In genomic region chr5:32051796-32052195, GRCh38 we compare ENCODE assay signal across 36 cellular contexts.
"Had no signal": no experiment of that assay in that cellular context is flagged by ENCODE, and none has a peak within 500 bp of the region (broad histone marks: within the 10 kb centered on the region; RNA-seq: fewer than 3 reads in every experiment).

No MANE protein-coding gene starts in this region.

- H3K4me3 Mint-ChIP-seq: activated CD4-positive, alpha-beta memory T cell treated with anti-CD3 and anti-CD28 coated beads for 36 hours; activated CD4-positive, alpha-beta T cell treated with anti-CD3 and anti-CD28 coated beads for 36 hours; activated CD4-positive, alpha-beta T cell treated with anti-CD3 and anti-CD28 coated beads, Interleukin-2, amount 10 ng/mL, durations not matched to agents 24 days and 14 days; activated CD8-positive, alpha-beta memory T cell treated with anti-CD3 and anti-CD28 coated beads, Interleukin-2, amount 10 ng/mL, durations not matched to agents 7 days and 5 days; activated CD8-positive, alpha-beta T cell treated with anti-CD3 and anti-CD28 coated beads, Interleukin-2, amount 10 ng/mL, durations not matched to agents 7 days and 5 days; activated naive CD4-positive, alpha-beta T cell treated with anti-CD3 and anti-CD28 coated beads for 36 hours; activated naive CD4-positive, alpha-beta T cell treated with anti-CD3 and anti-CD28 coated beads, Interleukin-2, amount 50 U/mL, for 24 hours; activated naive CD8-positive, alpha-beta T cell treated with anti-CD3 and anti-CD28 coated beads for 36 hours; activated naive CD8-positive, alpha-beta T cell treated with anti-CD3 and anti-CD28 coated beads, Interleukin-2, amount 50 U/mL, for 24 hours; activated T-helper 1 cell treated with anti-CD3 and anti-CD28 coated beads, Interleukin-12 subunit alpha, Interleukin-12 subunit beta, Interleukin-2, Interleukin-4 antibody, amounts not matched to agents 30 ng/mL and 10 ng/mL and 1 ng/mL, durations not matched to agents 14 hours and 24 hours and 36 hours; central memory CD8-positive, alpha-beta T cell; dendritic cell treated with granulocyte-macrophage colony-stimulating factor and Interleukin-4, amounts not matched to agents 40 ng/mL and 50 ng/mL, for 4 days; endodermal cell; T-cell; T-helper 1 cell treated with Interleukin-12 subunit alpha and Interleukin-12 subunit beta and Interleukin-4 antibody, amounts not matched to agents 30 μg/mL and 1 μg/mL, for 36 hours had no signal

- H3K27ac Mint-ChIP-seq: activated CD4-positive, alpha-beta memory T cell treated with anti-CD3 and anti-CD28 coated beads for 36 hours; activated CD4-positive, alpha-beta T cell treated with anti-CD3 and anti-CD28 coated beads for 36 hours; activated CD4-positive, alpha-beta T cell treated with anti-CD3 and anti-CD28 coated beads, Interleukin-2, amount 10 ng/mL, durations not matched to agents 24 days and 14 days; activated CD8-positive, alpha-beta memory T cell treated with anti-CD3 and anti-CD28 coated beads, Interleukin-2, amount 10 ng/mL, durations not matched to agents 7 days and 5 days; activated CD8-positive, alpha-beta T cell treated with anti-CD3 and anti-CD28 coated beads, Interleukin-2, amount 10 ng/mL, durations not matched to agents 7 days and 5 days; activated naive CD4-positive, alpha-beta T cell treated with anti-CD3 and anti-CD28 coated beads for 36 hours; activated naive CD4-positive, alpha-beta T cell treated with anti-CD3 and anti-CD28 coated beads, Interleukin-2, amount 50 U/mL, for 24 hours; activated naive CD8-positive, alpha-beta T cell treated with anti-CD3 and anti-CD28 coated beads for 36 hours; activated naive CD8-positive, alpha-beta T cell treated with anti-CD3 and anti-CD28 coated beads, Interleukin-2, amount 50 U/mL, for 24 hours; activated T-helper 1 cell treated with anti-CD3 and anti-CD28 coated beads, Interleukin-12 subunit alpha, Interleukin-12 subunit beta, Interleukin-2, Interleukin-4 antibody, amounts not matched to agents 30 ng/mL and 10 ng/mL and 1 ng/mL, durations not matched to agents 14 hours and 24 hours and 36 hours; activated T-helper 2 cell treated with anti-CD3 and anti-CD28 coated beads, Interferon-gamma antibody, Interleukin-2, Interleukin-4, amounts not matched to agents 10 μg/mL and 5 μg/mL and 100 μg/mL, durations not matched to agents 14 hours and 24 hours and 36 hours; dendritic cell treated with granulocyte-macrophage colony-stimulating factor and Interleukin-4, amounts not matched to agents 40 ng/mL and 50 ng/mL, for 4 days; endodermal cell; T-cell; T-helper 1 cell treated with Interleukin-12 subunit alpha and Interleukin-12 subunit beta and Interleukin-4 antibody, amounts not matched to agents 30 μg/mL and 1 μg/mL, for 36 hours had no signal

- H3K9me3 Mint-ChIP-seq: activated CD4-positive, alpha-beta memory T cell treated with anti-CD3 and anti-CD28 coated beads for 36 hours; activated CD4-positive, alpha-beta T cell treated with anti-CD3 and anti-CD28 coated beads, Interleukin-2, amount 10 ng/mL, durations not matched to agents 24 days and 14 days; activated naive CD4-positive, alpha-beta T cell treated with anti-CD3 and anti-CD28 coated beads for 36 hours; activated naive CD4-positive, alpha-beta T cell treated with anti-CD3 and anti-CD28 coated beads, Interleukin-2, amount 50 U/mL, for 24 hours; activated naive CD8-positive, alpha-beta T cell treated with anti-CD3 and anti-CD28 coated beads for 36 hours; activated naive CD8-positive, alpha-beta T cell treated with anti-CD3 and anti-CD28 coated beads, Interleukin-2, amount 50 U/mL, for 24 hours; activated T-helper 1 cell treated with anti-CD3 and anti-CD28 coated beads, Interleukin-12 subunit alpha, Interleukin-12 subunit beta, Interleukin-2, Interleukin-4 antibody, amounts not matched to agents 30 ng/mL and 10 ng/mL and 1 ng/mL, durations not matched to agents 14 hours and 24 hours and 36 hours; activated T-helper 2 cell treated with anti-CD3 and anti-CD28 coated beads, Interferon-gamma antibody, Interleukin-2, Interleukin-4, amounts not matched to agents 10 μg/mL and 5 μg/mL and 100 μg/mL, durations not matched to agents 14 hours and 24 hours and 36 hours; central memory CD8-positive, alpha-beta T cell; dendritic cell treated with granulocyte-macrophage colony-stimulating factor and Interleukin-4, amounts not matched to agents 40 ng/mL and 50 ng/mL, for 4 days; endodermal cell; T-cell; T-helper 1 cell treated with Interleukin-12 subunit alpha and Interleukin-12 subunit beta and Interleukin-4 antibody, amounts not matched to agents 30 μg/mL and 1 μg/mL, for 36 hours had no signal

- H3K9me3 ChIP-seq: adrenal gland, esophagus muscularis mucosa, gastroesophageal sphincter had no signal

- H3K27me3 Mint-ChIP-seq: activated CD4-positive, alpha-beta T cell treated with anti-CD3 and anti-CD28 coated beads for 36 hours; activated naive CD4-positive, alpha-beta T cell treated with anti-CD3 and anti-CD28 coated beads, Interleukin-2, amount 50 U/mL, for 24 hours; activated naive CD8-positive, alpha-beta T cell treated with anti-CD3 and anti-CD28 coated beads for 36 hours; activated naive CD8-positive, alpha-beta T cell treated with anti-CD3 and anti-CD28 coated beads, Interleukin-2, amount 50 U/mL, for 24 hours; dendritic cell treated with granulocyte-macrophage colony-stimulating factor and Interleukin-4, amounts not matched to agents 40 ng/mL and 50 ng/mL, for 4 days; T-cell had no signal

- FAIRE-seq: bronchial epithelial cell had no signal

- ATAC-seq: activated CD4-positive, alpha-beta T cell treated with anti-CD3 and anti-CD28 coated beads for 36 hours; activated CD8-positive, alpha-beta memory T cell treated with anti-CD3 and anti-CD28 coated beads, Interleukin-2, amount 10 ng/mL, durations not matched to agents 7 days and 5 days; activated CD8-positive, alpha-beta T cell treated with anti-CD3 and anti-CD28 coated beads, Interleukin-2, amount 10 ng/mL, durations not matched to agents 7 days and 5 days; activated naive CD8-positive, alpha-beta T cell treated with anti-CD3 and anti-CD28 coated beads, Interleukin-2, amount 50 U/mL, for 24 hours; gastroesophageal sphincter; T-cell had no signal

- H3K4me1 Mint-ChIP-seq: activated CD4-positive, alpha-beta T cell treated with anti-CD3 and anti-CD28 coated beads for 36 hours; activated CD4-positive, alpha-beta T cell treated with anti-CD3 and anti-CD28 coated beads, Interleukin-2, amount 10 ng/mL, durations not matched to agents 24 days and 14 days; activated CD8-positive, alpha-beta memory T cell treated with anti-CD3 and anti-CD28 coated beads, Interleukin-2, amount 10 ng/mL, durations not matched to agents 7 days and 5 days; activated naive CD4-positive, alpha-beta T cell treated with anti-CD3 and anti-CD28 coated beads, Interleukin-2, amount 50 U/mL, for 24 hours; activated naive CD8-positive, alpha-beta T cell treated with anti-CD3 and anti-CD28 coated beads for 36 hours; activated naive CD8-positive, alpha-beta T cell treated with anti-CD3 and anti-CD28 coated beads, Interleukin-2, amount 50 U/mL, for 24 hours; central memory CD8-positive, alpha-beta T cell; endodermal cell; T-cell had no signal

- H3K27ac ChIP-seq: adrenal gland, brain microvascular endothelial cell, coronary artery, dorsolateral prefrontal cortex, esophagus muscularis mucosa, gastroesophageal sphincter, WERI-Rb-1 had no signal

- H3K36me3 ChIP-seq: adrenal gland, brain microvascular endothelial cell had no signal

- H3K4me1 ChIP-seq: adrenal gland, gastroesophageal sphincter had no signal

- H3K4me3 ChIP-seq: adrenal gland, coronary artery, dorsolateral prefrontal cortex, esophagus muscularis mucosa, gastroesophageal sphincter had no signal

- H3K36me3 Mint-ChIP-seq: activated CD4-positive, alpha-beta memory T cell treated with anti-CD3 and anti-CD28 coated beads for 36 hours; activated CD8-positive, alpha-beta memory T cell treated with anti-CD3 and anti-CD28 coated beads, Interleukin-2, amount 10 ng/mL, durations not matched to agents 7 days and 5 days; activated naive CD8-positive, alpha-beta T cell treated with anti-CD3 and anti-CD28 coated beads for 36 hours; T-cell had no signal

- DNase-seq: activated CD4-positive, alpha-beta memory T cell treated with anti-CD3 and anti-CD28 coated beads for 36 hours; activated CD4-positive, alpha-beta T cell treated with anti-CD3 and anti-CD28 coated beads for 36 hours; activated CD4-positive, alpha-beta T cell treated with anti-CD3 and anti-CD28 coated beads, Interleukin-2, amount 10 ng/mL, durations not matched to agents 24 days and 14 days; activated CD4-positive, CD25-positive, alpha-beta regulatory T cell; activated CD4-positive, CD25-positive, alpha-beta regulatory T cell treated with anti-CD3 and anti-CD28 coated beads, Interleukin-2, amount 50 U/mL, for 72 hours; activated CD8-positive, alpha-beta memory T cell treated with anti-CD3 and anti-CD28 coated beads, Interleukin-2, amount 10 ng/mL, durations not matched to agents 7 days and 5 days; activated CD8-positive, alpha-beta memory T cell treated with anti-CD3 and anti-CD28 coated beads, Interleukin-2, amount 50 U/mL, for 4 hours; activated CD8-positive, alpha-beta T cell treated with anti-CD3 and anti-CD28 coated beads, Interleukin-2, amount 10 ng/mL, durations not matched to agents 7 days and 5 days; activated effector memory CD4-positive, alpha-beta T cell treated with anti-CD3 and anti-CD28 coated beads, Interleukin-2, amount 50 U/mL, for 16 hours; activated naive CD4-positive, alpha-beta T cell treated with anti-CD3 and anti-CD28 coated beads for 36 hours; activated naive CD8-positive, alpha-beta T cell treated with anti-CD3 and anti-CD28 coated beads for 36 hours; activated naive CD8-positive, alpha-beta T cell treated with anti-CD3 and anti-CD28 coated beads, Interleukin-2, amount 50 U/mL, for 24 hours; activated T-cell treated with anti-CD3 and anti-CD28 coated beads, Interleukin-2, amount 50 U/mL, for 1 hour; activated T-cell treated with anti-CD3 and anti-CD28 coated beads, Interleukin-2, amount 50 U/mL, for 48 hours; adrenal gland; amygdala; aorta; brain microvascular endothelial cell; dorsolateral prefrontal cortex; effector memory CD4-positive, alpha-beta T cell; endodermal cell; erythroblast; foreskin melanocyte; T-cell; T1000; WERI-Rb-1 had no signal

- H3K27me3 ChIP-seq: adrenal gland, brain microvascular endothelial cell, dorsolateral prefrontal cortex, esophagus muscularis mucosa, gastroesophageal sphincter had no signal
